ENCODE assay signal across 4 cellular contexts in genomic region chr7:93028610-93029009, GRCh38.
"Had no signal": no experiment of that assay in that cellular context is flagged by ENCODE, and none has a peak within 500 bp of the region (broad histone marks: within the 10 kb centered on the region; RNA-seq: fewer than 3 reads in every experiment).

No MANE protein-coding gene starts in this region.

- ATAC-seq: GM23338 had no signal

- H3K36me3 Mint-ChIP-seq: IgD-negative memory B cell had no signal

- H2AFZ ChIP-seq: GM23338 had no signal

- H3K4me3 ChIP-seq: GM23338 had no signal

- H3K4me1 Mint-ChIP-seq: GM23338, H9 had no signal

- H3K4me2 ChIP-seq: GM23338 had no signal

- H3K27ac Mint-ChIP-seq: GM23338, H9, IgD-negative memory B cell had no signal

- DNase-seq: H9, HCEC 1CT had no signal

- H3K4me3 Mint-ChIP-seq: GM23338, H9, IgD-negative memory B cell had no signal
